Comparison of ENCODE assay signal across 19 cellular contexts in genomic region chr9:92254401-92255337, GRCh38.
"Had no signal": no experiment of that assay in that cellular context is flagged by ENCODE, and none has a peak within 500 bp of the region (broad histone marks: within the 10 kb centered on the region; RNA-seq: fewer than 3 reads in every experiment).

No MANE protein-coding gene starts in this region.

- DNase-seq: activated CD4-positive, alpha-beta T cell treated with anti-CD3 and anti-CD28 coated beads, Interleukin-2, amount 50 U/mL, for 1 hour; activated CD8-positive, alpha-beta memory T cell treated with anti-CD3 and anti-CD28 coated beads for 24 hours; activated naive CD4-positive, alpha-beta T cell treated with anti-CD3 and anti-CD28 coated beads for 36 hours; adrenal gland; colonic mucosa; foreskin fibroblast; immature natural killer cell; left cardiac atrium; midbrain; sigmoid colon; spleen; T-helper 9 cell; transverse colon had no signal

- H3K9me3 ChIP-seq: adrenal gland, colonic mucosa, sigmoid colon, spleen, transverse colon, vagina had no signal

- H3K27ac Mint-ChIP-seq: activated naive CD4-positive, alpha-beta T cell treated with anti-CD3 and anti-CD28 coated beads for 36 hours; activated T-helper 1 cell treated with anti-CD3 and anti-CD28 coated beads, Interleukin-12 subunit alpha, Interleukin-12 subunit beta, Interleukin-2, Interleukin-4 antibody, amounts not matched to agents 30 ng/mL and 10 ng/mL and 1 ng/mL, durations not matched to agents 14 hours and 24 hours and 36 hours; immature natural killer cell had no signal

- H3K4me3 ChIP-seq: adrenal gland, cardiac muscle cell, colonic mucosa, lung, sigmoid colon, spleen, transverse colon, vagina had no signal

- ATAC-seq: activated CD4-positive, CD25-positive, alpha-beta regulatory T cell treated with anti-CD3 and anti-CD28 coated beads, Interleukin-2, amount 50 U/mL, for 24 hours; left cardiac atrium had no signal

- H3K4me1 ChIP-seq: adrenal gland, colonic mucosa, sigmoid colon, spleen, transverse colon, vagina had no signal

- H3K27ac ChIP-seq: adrenal gland, cardiac muscle cell, colonic mucosa, sigmoid colon, spleen, transverse colon, vagina had no signal

- H3K9me3 Mint-ChIP-seq: activated naive CD4-positive, alpha-beta T cell treated with anti-CD3 and anti-CD28 coated beads for 36 hours; activated T-helper 1 cell treated with anti-CD3 and anti-CD28 coated beads, Interleukin-12 subunit alpha, Interleukin-12 subunit beta, Interleukin-2, Interleukin-4 antibody, amounts not matched to agents 30 ng/mL and 10 ng/mL and 1 ng/mL, durations not matched to agents 14 hours and 24 hours and 36 hours; immature natural killer cell; neural crest cell had no signal

- H3K4me1 Mint-ChIP-seq: immature natural killer cell, neural crest cell had no signal

- H3K27me3 ChIP-seq: adrenal gland, cardiac muscle cell, colonic mucosa, sigmoid colon, spleen, transverse colon, vagina had no signal

- H3K4me3 Mint-ChIP-seq: activated naive CD4-positive, alpha-beta T cell treated with anti-CD3 and anti-CD28 coated beads for 36 hours; activated T-helper 1 cell treated with anti-CD3 and anti-CD28 coated beads, Interleukin-12 subunit alpha, Interleukin-12 subunit beta, Interleukin-2, Interleukin-4 antibody, amounts not matched to agents 30 ng/mL and 10 ng/mL and 1 ng/mL, durations not matched to agents 14 hours and 24 hours and 36 hours; immature natural killer cell; neural crest cell had no signal
